8 cellular contexts compared by ENCODE assay signal in genomic region chr1:15741183-15741850, GRCh38. TPM values are rescaled to one million over a fixed set of nuclear protein-coding genes. Genes with fewer than 3 reads are reported as not detected.
DNase-seq lines count a peak whose midpoint lies in the region; ATAC-seq, FAIRE-seq and TF ChIP-seq lines count a peak whose summit lies in the region.

No MANE protein-coding gene starts in this region.

- no peaks in the 10 kb centered on the region for H3K79me2 ChIP-seq in astrocyte (ENCODE audit: insufficient read depth, low read length)

- DNase-seq in AML-193 (lab: John Stamatoyannopoulos, UW) (peak; percentile 30 to 48), NCI-H146 (lab: John Stamatoyannopoulos, UW) (peak; percentile 88), T-helper 22 cell (ENCODE audit: low read depth) (peak; percentile 13), astrocyte (ENCODE audit: low read depth) (peak; percentile 30), hypothalamus (lab: John Stamatoyannopoulos, UW) (peak in 37 of 51 donors; percentile 5 to 70 (median 31))

- H3K9me3 Mint-ChIP-seq in astrocyte (ENCODE audit: unreplicated experiment) = no peaks in the 10 kb centered on the region

- H3K4me1 Mint-ChIP-seq in astrocyte (ENCODE audit: low read depth, unreplicated experiment) = no peaks in the 10 kb centered on the region

- no peaks in the 10 kb centered on the region for H4K20me1 ChIP-seq in astrocyte (ENCODE audit: insufficient read depth, low read length)

- H3K27me3 Mint-ChIP-seq in astrocyte (ENCODE audit: low read depth, unreplicated experiment) = peaks cover 8% of the 10 kb centered on the region

- ATAC-seq in GM21390 (IDR thresholded peaks at IDR 0.05; ENCODE audit: unreplicated experiment) = peak; percentile 66
- no peak for ATAC-seq in GM19467 (IDR thresholded peaks at IDR 0.05; ENCODE audit: unreplicated experiment)

- no peaks in the 10 kb centered on the region for H3K4me1 ChIP-seq in astrocyte (ENCODE audit: insufficient read depth, low read length)
- H3K4me1 ChIP-seq in skeletal muscle tissue (ENCODE audit: control insufficient read depth in 3 of 3, insufficient read depth in 3 of 3, low read length in 3 of 3) = peaks cover 26 to 41% (median 30%) of the 10 kb centered on the region in 3 donors

- no peaks in the 10 kb centered on the region for H3K36me3 Mint-ChIP-seq in astrocyte (ENCODE audit: low read depth, unreplicated experiment)

- no peaks in the 10 kb centered on the region for H3K27me3 ChIP-seq in astrocyte (ENCODE audit: insufficient read depth, low read length)
- no peaks in the 10 kb centered on the region for H3K27me3 ChIP-seq in skeletal muscle tissue (ENCODE audit: control insufficient read depth in 3 of 3, insufficient read depth in 3 of 3, low read length in 3 of 3)

- FAIRE-seq in astrocyte (lab: Jason Lieb, UNC) = no peak

- H3K27ac ChIP-seq in astrocyte (ENCODE audit: low read depth, low read length) (no peak overlapping the region), skeletal muscle tissue (ENCODE audit: low read depth, low read length) (no peak overlapping the region)

- H3K9me3 ChIP-seq in astrocyte (ENCODE audit: insufficient read depth, low read depth, low read length) = no peaks in the 10 kb centered on the region
- H3K9me3 ChIP-seq in skeletal muscle tissue (ENCODE audit: control insufficient read depth in 3 of 3, low read length in 3 of 3) = no peaks in the 10 kb centered on the region

- H3K27ac Mint-ChIP-seq in astrocyte (ENCODE audit: unreplicated experiment) = no peak overlapping the region

- H3K4me2 ChIP-seq in astrocyte (ENCODE audit: low read length) = no peak overlapping the region

- H3K9ac ChIP-seq in astrocyte (ENCODE audit: low read length) (no peak overlapping the region), skeletal muscle tissue (ENCODE audit: low read depth in 1 of 3, low read length in 3 of 3) (peak overlapping the region; percentile 23 to 62 (median 36))

- H2AFZ ChIP-seq in astrocyte (ENCODE audit: low read depth, low read length) = no peak overlapping the region

- no peak overlapping the region for H3K4me3 Mint-ChIP-seq in astrocyte (ENCODE audit: unreplicated experiment)

- H3K36me3 ChIP-seq in astrocyte (ENCODE audit: insufficient read depth, low read length) (no peaks in the 10 kb centered on the region), skeletal muscle tissue (ENCODE audit: control insufficient read depth in 3 of 3, insufficient read depth in 3 of 3, low read length in 3 of 3) (peaks cover 0 to 11% (median 9%) of the 10 kb centered on the region in 3 donors)

- H3K4me3 ChIP-seq in astrocyte (ENCODE audit: insufficient read depth, low read depth, low read length) = no peak overlapping the region
- no peak overlapping the region for H3K4me3 ChIP-seq in skeletal muscle tissue (ENCODE audit: low read length in 3 of 3)

- TF ChIP-seq CTCF in astrocyte (IDR thresholded peaks at IDR 0.05; ENCODE audit: insufficient read depth, low read depth, low read length) = peak; percentile 49

RNA-seq across cellular contexts. Expression of gene TMEM82, which starts 1.0 kb away (rescaled TPM):
- total RNA-seq in astrocyte (not detected in 2 replicates), skeletal muscle tissue (not detected)

RNA-seq across cellular contexts. Expression of gene SLC25A34, which starts 5.3 kb away (rescaled TPM):
- total RNA-seq in astrocyte (0.73 and 1.0 TPM in 2 replicates), skeletal muscle tissue (1.6 TPM)

RNA-seq across cellular contexts. Expression of gene FBLIM1, which starts 17.3 kb away (rescaled TPM):
- total RNA-seq in astrocyte = 170 and 179 TPM in 2 replicates
- 7.3 TPM for total RNA-seq in skeletal muscle tissue

RNA-seq across cellular contexts. Expression of gene PLEKHM2, which starts 57.2 kb away (rescaled TPM):
- total RNA-seq in astrocyte = 46.4 and 48.3 TPM in 2 replicates
- total RNA-seq in skeletal muscle tissue = 36.0 TPM

Comparison
In these comparisons a context has a peak if more than half of its experiments do, and no peak if none do; other contexts are left out.
1. DNase-seq: peak in every context shown above with its lines; median percentile 88 in NCI-H146; 39 in AML-193; 31 in hypothalamus; 30 in astrocyte; 13 in T-helper 22 cell.
2. RNA of gene FBLIM1, which starts 17.3 kb away (total RNA-seq): 170 to 179 TPM in astrocyte; 7.3 TPM in skeletal muscle tissue (single experiment); every median in the first group is over 10 times any median in the second.